In the genomic region with DNA sequence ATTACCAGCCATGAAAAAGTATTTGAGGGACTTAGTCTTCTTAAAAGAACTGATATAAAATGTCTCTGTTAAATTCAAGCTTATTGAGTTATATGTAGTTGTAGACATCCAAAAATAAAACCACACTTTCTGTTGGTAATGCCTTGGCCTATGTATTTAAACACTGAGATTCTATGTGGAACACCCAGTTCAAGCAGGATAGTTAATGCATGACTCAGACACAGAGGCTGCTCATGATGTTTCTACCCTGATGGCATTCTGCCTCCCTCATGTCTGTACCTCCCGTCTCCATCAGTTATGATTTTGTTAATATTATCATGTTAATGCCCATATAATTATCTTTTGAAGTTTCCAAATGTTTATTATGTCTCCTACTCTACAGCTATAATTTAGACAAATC, we compare ENCODE assay signal across 22 cellular contexts.
DNase-seq lines count a peak whose midpoint lies in the region; ATAC-seq and TF ChIP-seq lines count a peak whose summit lies in the region.
"Had no signal": no experiment of that assay in that cellular context is flagged by ENCODE, and none has a peak within 500 bp of the region (broad histone marks: within the 10 kb centered on the region; RNA-seq: fewer than 3 reads in every experiment).

No MANE protein-coding gene starts in this region.

- no peaks in the 10 kb centered on the region for H3K9me2 ChIP-seq in hepatocyte (replicated peaks; ENCODE audit: insufficient read depth)

- H3K79me2 ChIP-seq in hepatocyte, result no peaks in the 10 kb centered on the region

- no peak overlapping the region for H3K27ac Mint-ChIP-seq in MCF 10A (ENCODE audit: low read depth, unreplicated experiment)
- H3K27ac Mint-ChIP-seq: activated CD8-positive, alpha-beta T cell treated with anti-CD3 and anti-CD28 coated beads for 36 hours; activated T-helper 2 cell treated with anti-CD3 and anti-CD28 coated beads, Interferon-gamma antibody, Interleukin-2, Interleukin-4, amounts not matched to agents 10 μg/mL and 5 μg/mL and 100 μg/mL, durations not matched to agents 14 hours and 24 hours and 36 hours; endodermal cell; nephron had no signal

- no peak overlapping the region for H2AFZ ChIP-seq in hepatocyte

- no peaks in the 10 kb centered on the region for H3K4me1 Mint-ChIP-seq in MCF 10A (ENCODE audit: insufficient read depth, unreplicated experiment)
- H3K4me1 Mint-ChIP-seq: CD8-positive, alpha-beta memory T cell; nephron had no signal

- ATAC-seq in mucosa of descending colon, result no peak
- ATAC-seq: activated CD8-positive, alpha-beta T cell treated with anti-CD3 and anti-CD28 coated beads for 36 hours; body of pancreas; K562; left lung; right cardiac atrium had no signal

- H3K4me1 ChIP-seq in breast epithelium (no peaks in the 10 kb centered on the region), hepatocyte (ENCODE audit: insufficient read depth) (no peaks in the 10 kb centered on the region), mucosa of descending colon (ENCODE audit: low read depth) (no peaks in the 10 kb centered on the region)
- H3K4me1 ChIP-seq: body of pancreas, left lung, tibial artery had no signal

- H3K36me3 ChIP-seq in breast epithelium, result no peaks in the 10 kb centered on the region
- H3K36me3 ChIP-seq in hepatocyte (replicated peaks; ENCODE audit: insufficient read depth, low read depth), result no peaks in the 10 kb centered on the region
- H3K36me3 ChIP-seq in mucosa of descending colon (ENCODE audit: low read depth), result no peaks in the 10 kb centered on the region
- H3K36me3 ChIP-seq: left lung, tibial artery had no signal

- H3K9me3 Mint-ChIP-seq in MCF 10A (ENCODE audit: unreplicated experiment), result no peaks in the 10 kb centered on the region
- H3K9me3 Mint-ChIP-seq: activated CD8-positive, alpha-beta T cell treated with anti-CD3 and anti-CD28 coated beads for 36 hours; activated T-helper 2 cell treated with anti-CD3 and anti-CD28 coated beads, Interferon-gamma antibody, Interleukin-2, Interleukin-4, amounts not matched to agents 10 μg/mL and 5 μg/mL and 100 μg/mL, durations not matched to agents 14 hours and 24 hours and 36 hours; endodermal cell; nephron had no signal

- H3K27me3 Mint-ChIP-seq in MCF 10A (ENCODE audit: insufficient read depth, unreplicated experiment), result no peaks in the 10 kb centered on the region
- H3K27me3 Mint-ChIP-seq: activated CD8-positive, alpha-beta T cell treated with anti-CD3 and anti-CD28 coated beads for 36 hours; CD8-positive, alpha-beta memory T cell had no signal

- TF ChIP-seq CTCF in MCF 10A (IDR thresholded peaks at IDR 0.05; ENCODE audit: unreplicated experiment), result no peak
- TF ChIP-seq CTCF in breast epithelium (IDR thresholded peaks at IDR 0.05), result no peak
- no peak for TF ChIP-seq CTCF in hepatocyte (IDR thresholded peaks at IDR 0.05; ENCODE audit: poor library complexity)
- no peak for TF ChIP-seq CTCF in mucosa of descending colon (IDR thresholded peaks at IDR 0.05)

- H3K27me3 ChIP-seq in breast epithelium (no peaks in the 10 kb centered on the region), hepatocyte (no peaks in the 10 kb centered on the region)
- H3K27me3 ChIP-seq: body of pancreas, left lung, tibial artery had no signal

- no TSS peak for BruUV-seq in MCF 10A (replicated peaks; lab: Mats Ljungman, UMichigan)

- CTCF ChIA-PET in MCF 10A (lab: Yijun Ruan, JAX), result interaction anchor here (0.6 to 1.2 kb wide), 2 partner anchors 15 to 1706 kb away, joined by 3 read pairs; no protein-coding TSS in a partner anchor

- POLR2A ChIA-PET in MCF 10A (lab: Yijun Ruan, JAX), result no interaction called here

- no peak overlapping the region for H3K4me3 ChIP-seq in breast epithelium
- no peak overlapping the region for H3K4me3 ChIP-seq in hepatocyte
- no peak overlapping the region for H3K4me3 ChIP-seq in mucosa of descending colon
- H3K4me3 ChIP-seq: body of pancreas, K562, left lung, tibial artery had no signal

- intact Hi-C loops in MCF 10A (cut with micrococcal nuclease) (no loop called here), breast epithelium (cut with DNase I; ENCODE audit: low total_unique reads) (no loop called here), mucosa of descending colon (cut with DNase I, micrococcal nuclease) (no loop called here)

- no peaks in the 10 kb centered on the region for H3K36me3 Mint-ChIP-seq in MCF 10A (ENCODE audit: insufficient read depth, unreplicated experiment)
- H3K36me3 Mint-ChIP-seq: CD8-positive, alpha-beta memory T cell had no signal

- no peak overlapping the region for H3K27ac ChIP-seq in breast epithelium
- H3K27ac ChIP-seq in hepatocyte, result no peak overlapping the region
- H3K27ac ChIP-seq: 22Rv1, body of pancreas, left lung, tibial artery had no signal

- whole genome bisulfite sequencing in hepatocyte (ENCODE audit: low lambda C conversion rate, missing lambda C conversion rate), result 65% methylated on average over 1 of the region's 1 CpG

- peak; percentile 8 for DNase-seq in MCF 10A (ENCODE audit: unreplicated experiment)
- no peak for DNase-seq in breast epithelium (ENCODE audit: low spot score in 2 of 2)
- DNase-seq in brain pericyte (ENCODE audit: low read depth, low spot score), result peak; percentile 15
- peak; percentile 20 for DNase-seq in hepatocyte (ENCODE audit: low spot score)
- DNase-seq in OCI-M2 (lab: John Stamatoyannopoulos, UW; ENCODE audit: unreplicated experiment), result no peak
- no peak for DNase-seq in nucleus accumbens (lab: John Stamatoyannopoulos, UW)
- no peak for DNase-seq in mucosa of descending colon
- no peak for DNase-seq in DMS 273 (lab: John Stamatoyannopoulos, UW; ENCODE audit: unreplicated experiment)
- DNase-seq: activated CD8-positive, alpha-beta T cell treated with anti-CD3 and anti-CD28 coated beads for 36 hours; body of pancreas; CD8-positive, alpha-beta memory T cell; endodermal cell; left lung; NCI-H1105 treated with DMSO at 0.1 percent for 48 hours; NCI-H2227 treated with DMSO at 0.1 percent for 48 hours; right cardiac atrium; stimulated activated CD4-positive, alpha-beta T cell treated with anti-CD3 and anti-CD28 coated beads, Interleukin-2, amount 100 ng/mL, for 48 hours; tibial artery had no signal

- H3K4me3 Mint-ChIP-seq in MCF 10A (ENCODE audit: unreplicated experiment), result no peak overlapping the region
- H3K4me3 Mint-ChIP-seq: activated CD8-positive, alpha-beta T cell treated with anti-CD3 and anti-CD28 coated beads for 36 hours; CD8-positive, alpha-beta memory T cell; endodermal cell; nephron had no signal

- no peak for TF ChIP-seq POLR2A in breast epithelium (IDR thresholded peaks at IDR 0.05)

- H3K4me2 ChIP-seq in hepatocyte, result no peak overlapping the region

- no peaks in the 10 kb centered on the region for H4K20me1 ChIP-seq in hepatocyte (ENCODE audit: insufficient read depth, poor library complexity, severe bottlenecking)

- H3K9me3 ChIP-seq in breast epithelium (no peaks in the 10 kb centered on the region), hepatocyte (ENCODE audit: low read depth) (no peaks in the 10 kb centered on the region), mucosa of descending colon (no peaks in the 10 kb centered on the region)
- H3K9me3 ChIP-seq: body of pancreas, left lung, tibial artery had no signal

Comparison
In these comparisons a context has a peak if more than half of its experiments do, and no peak if none do; other contexts are left out.
1. DNase-seq: peak in MCF 10A (single experiment), brain pericyte (single experiment) and hepatocyte (single experiment); none in breast epithelium (0 of 2), OCI-M2 (single experiment), nucleus accumbens (0 of 56), mucosa of descending colon (0 of 3) and DMS 273 (single experiment).